ENCODE assay signal across 18 cellular contexts in genomic region chr3:63141-63845, GRCh38.
DNase-seq lines count a peak whose midpoint lies in the region; ATAC-seq and TF ChIP-seq lines count a peak whose summit lies in the region.
"Had no signal": no experiment of that assay in that cellular context is flagged by ENCODE, and none has a peak within 500 bp of the region (broad histone marks: within the 10 kb centered on the region; RNA-seq: fewer than 3 reads in every experiment).

No MANE protein-coding gene starts in this region.

- H3K4me1 ChIP-seq in neural progenitor cell, result peaks cover 10% of the 10 kb centered on the region
- H3K4me1 ChIP-seq: gastrocnemius medialis, SJCRH30 had no signal

- H3K9me3 ChIP-seq in neural progenitor cell (ENCODE audit: low read depth), result no peaks in the 10 kb centered on the region
- H3K9me3 ChIP-seq: gastrocnemius medialis, SJCRH30 had no signal

- peak overlapping the region; percentile 85 for H2AFZ ChIP-seq in neural progenitor cell (replicated peaks)

- H3K27ac ChIP-seq in neural progenitor cell, result no peak overlapping the region
- H3K27ac ChIP-seq: gastrocnemius medialis, SJCRH30 had no signal

- H3F3A ChIP-seq in neural progenitor cell (ENCODE audit: low read depth), result no peaks in the 10 kb centered on the region

- H3K36me3 Mint-ChIP-seq in neural progenitor cell, result no peaks in the 10 kb centered on the region
- peaks cover 72% of the 10 kb centered on the region for H3K36me3 Mint-ChIP-seq in WTC11
- H3K36me3 Mint-ChIP-seq: activated naive CD8-positive, alpha-beta T cell treated with anti-CD3 and anti-CD28 coated beads for 36 hours; mesothelial cell of epicardium had no signal

- H3K4me2 ChIP-seq in neural progenitor cell, result no peak overlapping the region

- H3K27me3 ChIP-seq in neural progenitor cell, result no peaks in the 10 kb centered on the region
- H3K27me3 ChIP-seq: gastrocnemius medialis, SJCRH30 had no signal

- DNase-seq in COR-L47 (lab: John Stamatoyannopoulos, UW) (peak; percentile 16), NCI-H69 (lab: John Stamatoyannopoulos, UW) (peak; percentile 66), fibroblast of gingiva (ENCODE audit: low read depth) (peak; percentile 3), neural progenitor cell (ENCODE audit: low spot score) (no peak), T-helper 1 cell (no peak), WTC11 (ENCODE audit: low spot score) (no peak), germinal center (ENCODE audit: low spot score) (no peak)
- DNase-seq: activated CD4-positive, alpha-beta T cell treated with anti-CD3 and anti-CD28 coated beads, Interleukin-2, amount 50 U/mL, for 1 hour; activated naive CD8-positive, alpha-beta T cell treated with anti-CD3 and anti-CD28 coated beads for 36 hours; activated T-cell treated with anti-CD3 and anti-CD28 coated beads, Interleukin-2, amount 50 U/mL, for 4 hours; effector memory CD8-positive, alpha-beta T cell; gastrocnemius medialis; GDM1; SJCRH30; stimulated activated CD4-positive, alpha-beta T cell treated with anti-CD3 and anti-CD28 coated beads, Interleukin-12 subunit alpha, Interleukin-12 subunit beta, amount 100 ng/mL, for 4 hours had no signal

- H3K4me3 ChIP-seq in neural progenitor cell, result no peak overlapping the region
- H3K4me3 ChIP-seq: gastrocnemius medialis, SJCRH30 had no signal

- no peaks in the 10 kb centered on the region for H4K20me1 ChIP-seq in neural progenitor cell (ENCODE audit: low read depth)

- H3K9me3 Mint-ChIP-seq in neural progenitor cell, result no peaks in the 10 kb centered on the region
- peaks cover 86% of the 10 kb centered on the region for H3K9me3 Mint-ChIP-seq in WTC11
- H3K9me3 Mint-ChIP-seq: activated naive CD8-positive, alpha-beta T cell treated with anti-CD3 and anti-CD28 coated beads for 36 hours; activated T-cell treated with anti-CD3 and anti-CD28 coated beads, Interleukin-2, amount 50 U/mL, for 4 hours; mesothelial cell of epicardium had no signal

- POLR2A ChIA-PET in WTC11 (lab: Charles Lee), result no interaction called here

- no peak overlapping the region for H3K9ac ChIP-seq in neural progenitor cell

- peak overlapping the region; percentile 44 for H3K27ac Mint-ChIP-seq in neural progenitor cell
- H3K27ac Mint-ChIP-seq in WTC11, result no peak overlapping the region
- H3K27ac Mint-ChIP-seq: activated naive CD8-positive, alpha-beta T cell treated with anti-CD3 and anti-CD28 coated beads for 36 hours; effector memory CD8-positive, alpha-beta T cell; mesothelial cell of epicardium; stimulated activated naive CD8-positive, alpha-beta T cell treated with anti-CD3 and anti-CD28 coated beads, Interleukin-15, Interleukin-2, amounts not matched to agents 100 ng/mL and 50 ng/mL, for 24 hours had no signal

- no peak overlapping the region for H3K4me3 Mint-ChIP-seq in neural progenitor cell
- H3K4me3 Mint-ChIP-seq in WTC11, result no peak overlapping the region
- H3K4me3 Mint-ChIP-seq: activated naive CD8-positive, alpha-beta T cell treated with anti-CD3 and anti-CD28 coated beads for 36 hours; activated T-cell treated with anti-CD3 and anti-CD28 coated beads, Interleukin-2, amount 50 U/mL, for 4 hours; effector memory CD8-positive, alpha-beta T cell; mesothelial cell of epicardium; stimulated activated naive CD8-positive, alpha-beta T cell treated with anti-CD3 and anti-CD28 coated beads, Interleukin-15, Interleukin-2, amounts not matched to agents 100 ng/mL and 50 ng/mL, for 24 hours had no signal

- no peak for TF ChIP-seq CTCF in neural progenitor cell (IDR thresholded peaks at IDR 0.05)
- no peak for TF ChIP-seq CTCF in WTC11 (IDR thresholded peaks at IDR 0.05)

- no peak for ATAC-seq in HG03025 (IDR thresholded peaks at IDR 0.05; ENCODE audit: low FRiP score, unreplicated experiment)
- ATAC-seq in WTC11, result no peak
- ATAC-seq: activated T-cell treated with anti-CD3 and anti-CD28 coated beads, Interleukin-2, amount 50 U/mL, for 4 hours; effector memory CD8-positive, alpha-beta T cell had no signal

- CTCF ChIA-PET in WTC11 (lab: Charles Lee), result no interaction called here

- H3K4me1 Mint-ChIP-seq in neural progenitor cell (peaks cover 12% of the 10 kb centered on the region), WTC11 (no peaks in the 10 kb centered on the region)
- H3K4me1 Mint-ChIP-seq: activated naive CD8-positive, alpha-beta T cell treated with anti-CD3 and anti-CD28 coated beads for 36 hours; mesothelial cell of epicardium had no signal

- no peaks in the 10 kb centered on the region for H3K36me3 ChIP-seq in neural progenitor cell
- H3K36me3 ChIP-seq: gastrocnemius medialis, SJCRH30 had no signal

- H3K79me2 ChIP-seq in neural progenitor cell (ENCODE audit: low read depth), result no peaks in the 10 kb centered on the region

- H3K27me3 Mint-ChIP-seq in neural progenitor cell (ENCODE audit: insufficient read depth, low read depth), result peaks cover 3% of the 10 kb centered on the region
- H3K27me3 Mint-ChIP-seq in WTC11 (ENCODE audit: low read depth), result peaks cover 9% of the 10 kb centered on the region

TF ChIP-seq in WTC11, 78 proteins besides CTCF, POLR2A, EP300 and RAD21:
- no peak for TF ChIP-seq NR2C2 (CRISPR knock-in tag; IDR thresholded peaks at IDR 0.05)
- TF ChIP-seq GRHL2 (CRISPR knock-in tag; IDR thresholded peaks at IDR 0.05; ENCODE audit: insufficient replicate concordance, severe bottlenecking), result no peak
- no peak for TF ChIP-seq E2F1 (CRISPR knock-in tag; IDR thresholded peaks at IDR 0.05)
- TF ChIP-seq ZBTB43 (CRISPR knock-in tag; IDR thresholded peaks at IDR 0.05), result no peak
- TF ChIP-seq MLX (CRISPR knock-in tag; IDR thresholded peaks at IDR 0.05), result no peak

Comparison
In these comparisons a context has a peak if more than half of its experiments do, and no peak if none do; other contexts are left out.
1. DNase-seq: peak in COR-L47 (single experiment), NCI-H69 (single experiment) and fibroblast of gingiva (single experiment); none in neural progenitor cell (single experiment), T-helper 1 cell (0 of 5), WTC11 (single experiment) and germinal center (single experiment).